In genomic region chr2:122531803-122532344, GRCh38 we compare ENCODE assay signal across 12 cellular contexts.
DNase-seq lines count a peak whose midpoint lies in the region; ATAC-seq and TF ChIP-seq lines count a peak whose summit lies in the region.
"Had no signal": no experiment of that assay in that cellular context is flagged by ENCODE, and none has a peak within 500 bp of the region (broad histone marks: within the 10 kb centered on the region; RNA-seq: fewer than 3 reads in every experiment).

No MANE protein-coding gene starts in this region.

- H3K27ac ChIP-seq in right cardiac atrium (ENCODE audit: low read length) = no peak overlapping the region
- H3K27ac ChIP-seq in OCI-LY3 (ENCODE audit: low read length) = no peak overlapping the region
- H3K27ac ChIP-seq in upper lobe of right lung = no peak overlapping the region
- H3K27ac ChIP-seq: right atrium auricular region had no signal

- H3K36me3 ChIP-seq in OCI-LY3 (replicated peaks; ENCODE audit: low read depth, low read length) (no peaks in the 10 kb centered on the region), upper lobe of right lung (no peaks in the 10 kb centered on the region)
- H3K36me3 ChIP-seq: right atrium auricular region had no signal

- H3K27me3 ChIP-seq in right cardiac atrium (ENCODE audit: control insufficient read depth, insufficient read depth) (no peaks in the 10 kb centered on the region), OCI-LY3 (ENCODE audit: low read depth, low read length) (no peaks in the 10 kb centered on the region), upper lobe of right lung (no peaks in the 10 kb centered on the region)
- H3K27me3 ChIP-seq: right atrium auricular region had no signal

- H3K79me2 ChIP-seq in OCI-LY3 (ENCODE audit: low read length) = no peaks in the 10 kb centered on the region

- peak in 2 of 3 donors; percentile 40 to 50 for DNase-seq in right cardiac atrium
- no peak for DNase-seq in left cardiac atrium
- no peak for DNase-seq in fibroblast of villous mesenchyme (ENCODE audit: low read depth)
- peak; percentile 54 for DNase-seq in upper lobe of right lung
- DNase-seq in midbrain (lab: John Stamatoyannopoulos, UW) = no peak
- DNase-seq in NAMALWA (ENCODE audit: low spot score) = no peak
- DNase-seq: activated CD8-positive, alpha-beta T cell treated with anti-CD3 and anti-CD28 coated beads for 36 hours; NCI-H1092 treated with DMSO at 0.1 percent for 48 hours; NCI-H774 had no signal

- peak; percentile 49 for TF ChIP-seq CTCF in OCI-LY3 (IDR thresholded peaks at IDR 0.05; ENCODE audit: low read depth, low read length)
- TF ChIP-seq CTCF in fibroblast of villous mesenchyme (IDR thresholded peaks at IDR 0.05; ENCODE audit: insufficient read depth, low read depth, low read length) = peak; percentile 31
- no peak for TF ChIP-seq CTCF in upper lobe of right lung (IDR thresholded peaks at IDR 0.05)

- ATAC-seq in right cardiac atrium (no peak), left cardiac atrium (no peak), upper lobe of right lung (no peak), GM21717 (IDR thresholded peaks at IDR 0.05; ENCODE audit: unreplicated experiment) (no peak)
- ATAC-seq: activated CD8-positive, alpha-beta T cell treated with anti-CD3 and anti-CD28 coated beads for 36 hours had no signal

- 0 out of 2 replicates have a peak overlapping the region, but pooled peaks have one; percentile 53 for H3K4me2 ChIP-seq in OCI-LY3 (ENCODE audit: low read length)

- no peaks in the 10 kb centered on the region for H3K9me3 ChIP-seq in right cardiac atrium (ENCODE audit: control insufficient read depth, low read length)
- no peaks in the 10 kb centered on the region for H3K9me3 ChIP-seq in OCI-LY3 (ENCODE audit: insufficient read depth, low read length)
- no peaks in the 10 kb centered on the region for H3K9me3 ChIP-seq in upper lobe of right lung
- H3K9me3 ChIP-seq: right atrium auricular region had no signal

- H3K4me1 ChIP-seq in right cardiac atrium (ENCODE audit: control insufficient read depth, insufficient read depth, low read length) (no peaks in the 10 kb centered on the region), OCI-LY3 (ENCODE audit: low read length) (peaks cover 13% of the 10 kb centered on the region), upper lobe of right lung (no peaks in the 10 kb centered on the region)
- H3K4me1 ChIP-seq: right atrium auricular region had no signal

- H2AFZ ChIP-seq in OCI-LY3 (ENCODE audit: low read depth, low read length) = no peak overlapping the region

- intact Hi-C loops in right cardiac atrium (cut with DNase I) = no loop called here
- intact Hi-C loops in left cardiac atrium (cut with DNase I) = no loop called here
- intact Hi-C loops in upper lobe of right lung (cut with DNase I) = no loop called here

- H3K9ac ChIP-seq in OCI-LY3 (ENCODE audit: low read length) = no peak overlapping the region

- H3K4me3 ChIP-seq in right cardiac atrium (ENCODE audit: low read length) = no peak overlapping the region
- no peak overlapping the region for H3K4me3 ChIP-seq in OCI-LY3 (ENCODE audit: low read length)
- H3K4me3 ChIP-seq in fibroblast of villous mesenchyme (ENCODE audit: low read depth, low read length) = no peak overlapping the region
- no peak overlapping the region for H3K4me3 ChIP-seq in upper lobe of right lung
- H3K4me3 ChIP-seq: right atrium auricular region had no signal

- 53% methylated on average over 8 of the region's 8 CpGs for WGBS in right cardiac atrium

- H4K20me1 ChIP-seq in OCI-LY3 (ENCODE audit: insufficient read depth, low read length) = no peaks in the 10 kb centered on the region

Comparison
In these comparisons a context has a peak if more than half of its experiments do, and no peak if none do; other contexts are left out.
1. DNase-seq: peak in right cardiac atrium (2 of 3) and upper lobe of right lung (single experiment); none in left cardiac atrium (single experiment), fibroblast of villous mesenchyme (single experiment), midbrain (single experiment) and NAMALWA (single experiment).